ENCODE assay signal across 1 cellular context in the genomic region with DNA sequence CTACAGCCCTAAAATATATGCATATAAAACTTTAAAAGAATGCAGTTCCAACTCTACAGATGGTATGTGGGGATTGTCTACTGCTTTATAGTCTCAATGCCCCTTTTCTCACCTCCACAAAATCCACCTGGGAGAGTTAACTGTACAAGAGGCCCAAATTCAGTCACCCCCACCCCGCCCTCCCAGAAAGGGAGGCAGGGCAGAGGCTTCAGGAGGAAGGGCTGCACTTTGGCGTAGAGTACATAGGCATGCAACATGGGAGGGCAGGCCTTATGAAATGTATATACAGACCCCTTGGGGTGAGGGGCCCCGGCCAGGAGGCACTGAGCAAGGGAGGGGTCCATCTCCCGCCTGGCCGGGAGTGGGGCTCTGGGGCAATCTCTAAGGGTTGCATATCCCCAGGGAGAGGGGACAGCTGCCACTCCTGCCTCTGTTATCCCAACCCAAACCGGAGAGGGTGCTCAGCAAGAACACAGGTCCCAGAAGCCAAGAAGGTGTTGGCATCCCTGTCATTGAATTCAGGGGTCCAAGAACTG.
A peak's percentile ranks its signal among the peaks of the same experiment; 100 is the strongest.
TF ChIP-seq lines count a peak whose summit lies in the region.

No MANE protein-coding gene starts in this region.

TF ChIP-seq in K562, 482 proteins besides CTCF, POLR2A, EP300 and RAD21:
- TF ChIP-seq, protein P1, sequence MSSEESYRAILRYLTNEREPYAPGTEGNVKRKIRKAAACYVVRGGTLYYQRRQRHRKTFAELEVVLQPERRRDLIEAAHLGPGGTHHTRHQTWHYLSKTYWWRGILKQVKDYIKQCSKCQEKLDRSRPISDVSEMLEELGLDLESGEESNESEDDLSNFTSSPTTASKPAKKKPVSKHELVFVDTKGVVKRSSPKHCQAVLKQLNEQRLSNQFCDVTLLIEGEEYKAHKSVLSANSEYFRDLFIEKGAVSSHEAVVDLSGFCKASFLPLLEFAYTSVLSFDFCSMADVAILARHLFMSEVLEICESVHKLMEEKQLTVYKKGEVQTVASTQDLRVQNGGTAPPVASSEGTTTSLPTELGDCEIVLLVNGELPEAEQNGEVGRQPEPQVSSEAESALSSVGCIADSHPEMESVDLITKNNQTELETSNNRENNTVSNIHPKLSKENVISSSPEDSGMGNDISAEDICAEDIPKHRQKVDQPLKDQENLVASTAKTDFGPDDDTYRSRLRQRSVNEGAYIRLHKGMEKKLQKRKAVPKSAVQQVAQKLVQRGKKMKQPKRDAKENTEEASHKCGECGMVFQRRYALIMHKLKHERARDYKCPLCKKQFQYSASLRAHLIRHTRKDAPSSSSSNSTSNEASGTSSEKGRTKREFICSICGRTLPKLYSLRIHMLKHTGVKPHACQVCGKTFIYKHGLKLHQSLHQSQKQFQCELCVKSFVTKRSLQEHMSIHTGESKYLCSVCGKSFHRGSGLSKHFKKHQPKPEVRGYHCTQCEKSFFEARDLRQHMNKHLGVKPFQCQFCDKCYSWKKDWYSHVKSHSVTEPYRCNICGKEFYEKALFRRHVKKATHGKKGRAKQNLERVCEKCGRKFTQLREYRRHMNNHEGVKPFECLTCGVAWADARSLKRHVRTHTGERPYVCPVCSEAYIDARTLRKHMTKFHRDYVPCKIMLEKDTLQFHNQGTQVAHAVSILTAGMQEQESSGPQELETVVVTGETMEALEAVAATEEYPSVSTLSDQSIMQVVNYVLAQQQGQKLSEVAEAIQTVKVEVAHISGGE (CRISPR knock-in tag; IDR thresholded peaks at IDR 0.05), result no peak
- TF ChIP-seq TAL1 (IDR thresholded peaks at IDR 0.05), result no peak
- TF ChIP-seq POLR2AphosphoS5 (IDR thresholded peaks at IDR 0.05; ENCODE audit: control insufficient read depth, insufficient read depth, low read depth, low read length), result 0 out of 2 replicates have a peak, but pooled peaks have one; percentile 11
- TF ChIP-seq RHOXF2B (CRISPR knock-in tag; conservative IDR thresholded peaks at IDR 0.05), result no peak
- no peak for TF ChIP-seq PHF20 (IDR thresholded peaks at IDR 0.05; ENCODE audit: partially characterized antibody)
- no peak for TF ChIP-seq LCOR (CRISPR knock-in tag; IDR thresholded peaks at IDR 0.05)
